21 cellular contexts compared by ENCODE assay signal in the genomic region with DNA sequence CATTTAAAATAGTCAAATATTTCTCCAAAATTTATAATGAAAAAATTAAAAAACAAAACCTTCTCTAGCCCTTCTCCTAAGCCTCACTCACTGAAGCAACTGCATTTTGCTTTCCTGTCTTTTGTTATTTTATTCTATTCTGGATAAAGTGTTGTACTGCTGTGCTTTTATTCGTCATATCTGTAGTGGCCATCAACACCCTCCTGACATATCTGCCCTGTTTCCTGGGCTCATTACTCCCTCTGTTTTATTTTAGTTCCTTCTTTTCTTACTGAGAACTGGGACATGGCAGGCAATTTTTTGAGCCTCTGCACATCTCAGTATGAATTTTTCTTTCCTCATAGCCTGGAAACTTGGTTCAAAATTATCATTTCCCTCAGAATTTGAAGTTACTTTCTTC.
"Had no signal": no experiment of that assay in that cellular context is flagged by ENCODE, and none has a peak within 500 bp of the region (broad histone marks: within the 10 kb centered on the region; RNA-seq: fewer than 3 reads in every experiment).

No MANE protein-coding gene starts in this region.

- H3K27ac Mint-ChIP-seq: endodermal cell; immature natural killer cell; naive thymus-derived CD4-positive, alpha-beta T cell had no signal

- H3K36me3 Mint-ChIP-seq: immature natural killer cell; naive thymus-derived CD4-positive, alpha-beta T cell had no signal

- ATAC-seq: foreskin keratinocyte; left cardiac atrium; naive thymus-derived CD4-positive, alpha-beta T cell had no signal

- DNase-seq: effector CD4-positive, alpha-beta T cell; endodermal cell; erythroblast; foreskin keratinocyte; immature natural killer cell; left cardiac atrium; left ventricle myocardium inferior; mesenchymal stem cell; naive thymus-derived CD4-positive, alpha-beta T cell; ovary; sigmoid colon; stimulated activated CD4-positive, alpha-beta T cell treated with anti-CD3 and anti-CD28 coated beads, Interleukin-12 subunit alpha, Interleukin-12 subunit beta, amount 100 ng/mL, for 4 hours; stimulated activated naive CD4-positive, alpha-beta T cell; stomach; substantia nigra; trophoblast cell had no signal

- H3K36me3 ChIP-seq: left ventricle myocardium inferior, ovary, right atrium auricular region, sigmoid colon, stomach had no signal

- H3K4me3 Mint-ChIP-seq: endodermal cell; immature natural killer cell; naive thymus-derived CD4-positive, alpha-beta T cell; neural crest cell had no signal

- H3K4me1 Mint-ChIP-seq: immature natural killer cell; naive thymus-derived CD4-positive, alpha-beta T cell; neural crest cell had no signal

- H3K4me1 ChIP-seq: right atrium auricular region had no signal

- H3K27me3 ChIP-seq: foreskin keratinocyte, ovary, right atrium auricular region, sigmoid colon, stomach had no signal

- H3K4me3 ChIP-seq: coronary artery, left ventricle myocardium inferior, lung, ovary, right atrium auricular region, sigmoid colon, skin epidermis, stomach had no signal

- H3K9me3 Mint-ChIP-seq: endodermal cell, neural crest cell had no signal

- H3K9me3 ChIP-seq: left ventricle myocardium inferior, ovary, right atrium auricular region, sigmoid colon, stomach had no signal

- H3K27ac ChIP-seq: coronary artery, foreskin keratinocyte, left ventricle myocardium inferior, ovary, right atrium auricular region, sigmoid colon, skin epidermis, stomach had no signal
